ENCODE assay signal across 30 cellular contexts in genomic region chr9:93709600-93710369, GRCh38.
DNase-seq lines count a peak whose midpoint lies in the region; ATAC-seq, FAIRE-seq and TF ChIP-seq lines count a peak whose summit lies in the region.
"Had no signal": no experiment of that assay in that cellular context is flagged by ENCODE, and none has a peak within 500 bp of the region (broad histone marks: within the 10 kb centered on the region; RNA-seq: fewer than 3 reads in every experiment).

No MANE protein-coding gene starts in this region.

- dilution Hi-C loops in IMR-90 (cut with HindIII; ENCODE audit: low sequenced_read_pairs, unreplicated experiment) = no loop called here

- no peak overlapping the region for H3K27ac ChIP-seq in IMR-90 (ENCODE audit: insufficient read depth, low read length)
- H3K27ac ChIP-seq: C4-2B, SJCRH30 had no signal

- no peak for TF ChIP-seq POLR2A in IMR-90 (IDR thresholded peaks at IDR 0.05; ENCODE audit: low read depth, low read length)

- H3K4ac ChIP-seq in IMR-90 (ENCODE audit: low read depth, low read length) = no peak overlapping the region

- no peaks in the 10 kb centered on the region for H3K4me1 ChIP-seq in IMR-90 (ENCODE audit: control insufficient read depth, insufficient read depth, low read length)
- H3K4me1 ChIP-seq: Caco-2, SJCRH30 had no signal

- no peak overlapping the region for H4K5ac ChIP-seq in IMR-90 (ENCODE audit: low read depth, low read length)

- no peak overlapping the region for H3K4me2 ChIP-seq in IMR-90 (ENCODE audit: low read depth, low read length)

- CTCF ChIA-PET in IMR-90 (lab: Yijun Ruan, JAX) = no interaction called here
- CTCF ChIA-PET in activated CD8-positive, alpha-beta T cell treated with anti-CD3 and anti-CD28 coated beads for 36 hours (lab: Charles Lee) = interaction anchor here (0.9 kb wide), 1 partner anchor 28 kb away, joined by 3 read pairs; no protein-coding TSS in a partner anchor

- H3K36me3 Mint-ChIP-seq in nephron progenitor cell (ENCODE audit: low read depth) = no peaks in the 10 kb centered on the region
- H3K36me3 Mint-ChIP-seq in activated CD8-positive, alpha-beta T cell treated with anti-CD3 and anti-CD28 coated beads for 36 hours (ENCODE audit: low read depth) = no peaks in the 10 kb centered on the region
- H3K36me3 Mint-ChIP-seq: CD8-positive, alpha-beta T cell had no signal

- no peaks in the 10 kb centered on the region for H3K9me1 ChIP-seq in IMR-90 (ENCODE audit: insufficient read depth, low read length)

- in situ Hi-C loops in IMR-90 (cut with MboI; ENCODE audit: low sequenced_read_pairs) = no loop called here

- TF ChIP-seq RAD21 in IMR-90 (IDR thresholded peaks at IDR 0.05; ENCODE audit: low read length) = no peak

- H3K27me3 ChIP-seq in IMR-90 (ENCODE audit: control insufficient read depth, insufficient read depth, low read length) = no peaks in the 10 kb centered on the region
- H3K27me3 ChIP-seq: SJCRH30 had no signal

- H2AK5ac ChIP-seq in IMR-90 (ENCODE audit: low read depth, low read length) = no peak overlapping the region

- no peak for TF ChIP-seq CTCF in IMR-90 (conservative IDR thresholded peaks at IDR 0.05; ENCODE audit: low read depth, low read length)
- no peak for TF ChIP-seq CTCF in fibroblast of villous mesenchyme (IDR thresholded peaks at IDR 0.05; ENCODE audit: insufficient read depth, low read depth, low read length)
- no peak for TF ChIP-seq CTCF in nephron progenitor cell (IDR thresholded peaks at IDR 0.05)
- no peak for TF ChIP-seq CTCF in activated CD8-positive, alpha-beta T cell treated with anti-CD3 and anti-CD28 coated beads for 36 hours (IDR thresholded peaks at IDR 0.05)

- H3K18ac ChIP-seq in IMR-90 (ENCODE audit: low read depth, low read length) = no peak overlapping the region

- no peak for ATAC-seq in IMR-90 (ENCODE audit: low read depth)
- ATAC-seq in activated CD8-positive, alpha-beta T cell treated with anti-CD3 and anti-CD28 coated beads for 36 hours = no peak
- ATAC-seq: CD8-positive, alpha-beta T cell; PC-3; SK-N-SH treated with all-trans-retinoic acid at 6 μM for 48 hours had no signal

- BruUV-seq in IMR-90 (replicated peaks; lab: Mats Ljungman, UMichigan) = no TSS peak

- H3K9me3 ChIP-seq in IMR-90 (ENCODE audit: control insufficient read depth, insufficient read depth, low read length) = no peaks in the 10 kb centered on the region
- H3K9me3 ChIP-seq: Caco-2, SJCRH30 had no signal

- H3K9ac ChIP-seq in IMR-90 (ENCODE audit: low read depth, low read length) = no peak overlapping the region

- no peak overlapping the region for H3K23ac ChIP-seq in IMR-90 (ENCODE audit: low read depth, low read length)

- intact Hi-C loops in IMR-90 (cut with micrococcal nuclease) = no loop called here
- intact Hi-C loops in activated CD8-positive, alpha-beta T cell treated with anti-CD3 and anti-CD28 coated beads for 36 hours (cut with micrococcal nuclease) = no loop called here

- H3K36me3 ChIP-seq in IMR-90 (ENCODE audit: control insufficient read depth, insufficient read depth, low read length) = no peaks in the 10 kb centered on the region
- H3K36me3 ChIP-seq: SJCRH30 had no signal

- FAIRE-seq in urothelium cell line (lab: Jason Lieb, UNC) = peak; percentile 32
- FAIRE-seq: A204.1, GM12891, H54 had no signal

- no peak overlapping the region for H3K56ac ChIP-seq in IMR-90 (ENCODE audit: extremely low read depth, insufficient read depth, low read length)

- H2AFZ ChIP-seq in IMR-90 (replicated peaks; ENCODE audit: low read length, poor library complexity) = peak overlapping the region; percentile 15

- POLR2A ChIA-PET in IMR-90 (lab: Charles Lee; ENCODE audit: unreplicated experiment) = no interaction called here
- POLR2A ChIA-PET in activated CD8-positive, alpha-beta T cell treated with anti-CD3 and anti-CD28 coated beads for 36 hours (lab: Charles Lee) = no interaction called here

- H3K79me1 ChIP-seq in IMR-90 (ENCODE audit: low read depth in 1 of 2, low read length in 2 of 2) = no peaks in the 10 kb centered on the region

- H2AK9ac ChIP-seq in IMR-90 (replicated peaks; ENCODE audit: low read depth, low read length, poor library complexity) = peak overlapping the region; percentile 42

- no peak overlapping the region for H2BK15ac ChIP-seq in IMR-90 (ENCODE audit: low read depth, low read length)

- no peak overlapping the region for H4K91ac ChIP-seq in IMR-90 (ENCODE audit: insufficient read depth, low read depth, low read length)

- no peak overlapping the region for H4K8ac ChIP-seq in IMR-90 (ENCODE audit: low read depth in 2 of 2, low read length in 2 of 2)

- H3K27ac Mint-ChIP-seq in nephron progenitor cell = no peak overlapping the region
- no peak overlapping the region for H3K27ac Mint-ChIP-seq in activated CD8-positive, alpha-beta T cell treated with anti-CD3 and anti-CD28 coated beads for 36 hours
- H3K27ac Mint-ChIP-seq: CD8-positive, alpha-beta T cell had no signal

- H3K4me1 Mint-ChIP-seq in nephron progenitor cell = no peaks in the 10 kb centered on the region
- no peaks in the 10 kb centered on the region for H3K4me1 Mint-ChIP-seq in activated CD8-positive, alpha-beta T cell treated with anti-CD3 and anti-CD28 coated beads for 36 hours (ENCODE audit: low read depth)

- WGBS in IMR-90 (ENCODE audit: extremely low coverage in 2 of 2, insufficient read length in 1 of 2), 2 experiments = 0% methylated on average over 1 of the region's 2 CpGs; no CpG with 5 or more reads in 1 of the 2 experiments

- H3K4me3 ChIP-seq in IMR-90 (ENCODE audit: insufficient read depth, low read depth, low read length) (no peak overlapping the region), fibroblast of villous mesenchyme (ENCODE audit: low read depth, low read length) (no peak overlapping the region)
- H3K4me3 ChIP-seq: SJCRH30 had no signal

- no peak overlapping the region for H3K14ac ChIP-seq in IMR-90 (replicated peaks; ENCODE audit: low read depth, low read length)

- no peaks in the 10 kb centered on the region for H4K20me1 ChIP-seq in IMR-90 (ENCODE audit: insufficient read depth, low read length)

- H2BK120ac ChIP-seq in IMR-90 (ENCODE audit: low read depth, low read length) = no peak overlapping the region

- H2BK5ac ChIP-seq in IMR-90 (ENCODE audit: low read depth, low read length, poor library complexity, severe bottlenecking) = no peak overlapping the region

- H2BK20ac ChIP-seq in IMR-90 (ENCODE audit: low read depth, low read length) = no peak overlapping the region

- H3K4me3 Mint-ChIP-seq in nephron progenitor cell = no peak overlapping the region
- H3K4me3 Mint-ChIP-seq in activated CD8-positive, alpha-beta T cell treated with anti-CD3 and anti-CD28 coated beads for 36 hours = no peak overlapping the region
- H3K4me3 Mint-ChIP-seq: CD8-positive, alpha-beta T cell had no signal

- peaks cover 10% of the 10 kb centered on the region for H3K27me3 Mint-ChIP-seq in nephron progenitor cell (ENCODE audit: low read depth, poor library complexity)
- H3K27me3 Mint-ChIP-seq in activated CD8-positive, alpha-beta T cell treated with anti-CD3 and anti-CD28 coated beads for 36 hours = peaks cover 8% of the 10 kb centered on the region

- DNase-seq in IMR-90 = no peak
- DNase-seq in fibroblast of villous mesenchyme (ENCODE audit: low read depth) = peak; percentile 73
- peak; percentile 84 for DNase-seq in myocyte (ENCODE audit: low read depth)
- no peak for DNase-seq in urothelium cell line (ENCODE audit: low spot score)
- DNase-seq in nephron progenitor cell = no peak
- DNase-seq in activated CD8-positive, alpha-beta T cell treated with anti-CD3 and anti-CD28 coated beads for 36 hours = no peak
- DNase-seq in NCI-H1105 (lab: John Stamatoyannopoulos, UW) = no peak
- DNase-seq: AML-193; Caco-2; CD8-positive, alpha-beta T cell; DMS 273 treated with DMSO at 0.1 percent for 48 hours; DMS79; EL; GF-D8; Kasumi-1; MV-4-11; NCI-H1105 treated with DMSO at 0.1 percent for 48 hours; NCI-H146; NCI-H1930; NCI-H446 treated with DMSO at 0.1 percent for 48 hours; NCI-H526; NCI-H82; NK-92 treated with Interleukin-12 subunit alpha and Interleukin-12 subunit beta, amount 100 ng/mL, for 24 hours; PC-3 had no signal

- peaks cover under 1% of the 10 kb centered on the region for H3K9me3 Mint-ChIP-seq in nephron progenitor cell
- peaks cover 2% of the 10 kb centered on the region for H3K9me3 Mint-ChIP-seq in activated CD8-positive, alpha-beta T cell treated with anti-CD3 and anti-CD28 coated beads for 36 hours

TF ChIP-seq in IMR-90, 13 proteins besides CTCF, POLR2A, EP300 and RAD21 (continues in another document):
- no peak for TF ChIP-seq FOS (IDR thresholded peaks at IDR 0.05; ENCODE audit: low read depth, low read length)
- no peak for TF ChIP-seq NFE2L2 (IDR thresholded peaks at IDR 0.05; ENCODE audit: low read depth, low read length)
- TF ChIP-seq MAFK (IDR thresholded peaks at IDR 0.05; ENCODE audit: low read depth, low read length) = no peak
- TF ChIP-seq CEBPB (IDR thresholded peaks at IDR 0.05; ENCODE audit: low read depth, low read length) = no peak
- no peak for TF ChIP-seq ELK1 (IDR thresholded peaks at IDR 0.05; ENCODE audit: borderline replicate concordance, low read depth, low read length)
- no peak for TF ChIP-seq BHLHE40 (IDR thresholded peaks at IDR 0.05; ENCODE audit: low read depth, low read length)
- TF ChIP-seq SMC3 (IDR thresholded peaks at IDR 0.05; ENCODE audit: low read depth, low read length) = no peak
- TF ChIP-seq CHD1 (IDR thresholded peaks at IDR 0.05; ENCODE audit: low read depth, low read length) = no peak
- TF ChIP-seq RFX5 (IDR thresholded peaks at IDR 0.05; ENCODE audit: low read depth, low read length) = no peak
- TF ChIP-seq MAZ (IDR thresholded peaks at IDR 0.05; ENCODE audit: borderline replicate concordance, low read depth, low read length) = no peak
- TF ChIP-seq MXI1 (IDR thresholded peaks at IDR 0.05; ENCODE audit: borderline replicate concordance, low read depth, low read length) = no peak
- no peak for TF ChIP-seq USF2 (IDR thresholded peaks at IDR 0.05; ENCODE audit: low read depth, low read length)

Comparison
In these comparisons a context has a peak if more than half of its experiments do, and no peak if none do; other contexts are left out.
1. DNase-seq: peak in fibroblast of villous mesenchyme (single experiment) and myocyte (single experiment); none in IMR-90 (single experiment), urothelium cell line (single experiment), nephron progenitor cell (single experiment), activated CD8-positive, alpha-beta T cell treated with anti-CD3 and anti-CD28 coated beads for 36 hours (single experiment) and NCI-H1105 (single experiment).